ENCODE assay signal across 17 cellular contexts in genomic region chr13:105090244-105090643, GRCh38.
A peak's percentile ranks its signal among the peaks of the same experiment; 100 is the strongest.
DNase-seq lines count a peak whose midpoint lies in the region; ATAC-seq, FAIRE-seq and TF ChIP-seq lines count a peak whose summit lies in the region.
"Had no signal": no experiment of that assay in that cellular context is flagged by ENCODE, and none has a peak within 500 bp of the region (broad histone marks: within the 10 kb centered on the region; RNA-seq: fewer than 3 reads in every experiment).

No MANE protein-coding gene starts in this region.

- no peaks in the 10 kb centered on the region for H4K20me1 ChIP-seq in HepG2 (ENCODE audit: insufficient read depth, low read length)

- no peak for DNase-seq in right lobe of liver
- DNase-seq in HepG2 (ENCODE audit: low spot score): no peak
- peak; percentile 56 for DNase-seq in brain microvascular endothelial cell
- peak; percentile 38 for DNase-seq in iris pigment epithelial cell (ENCODE audit: low read depth)
- no peak for DNase-seq in uterus
- no peak for DNase-seq in COLO829 (ENCODE audit: low spot score)
- DNase-seq: Caco-2, NCI-H1105 treated with DMSO at 0.1 percent for 48 hours, NCI-H187, NCI-H2107, NCI-H510A treated with DMSO at 0.1 percent for 48 hours, NCI-H774, SHP77 had no signal

- H3K79me2 ChIP-seq in HepG2 (ENCODE audit: insufficient read depth, low read length): no peaks in the 10 kb centered on the region

- TF ChIP-seq EP300 in HepG2 (IDR thresholded peaks at IDR 0.05; ENCODE audit: low read depth in 2 of 2, low read length in 2 of 2) (no peak), HepG2 (CRISPR knock-in tag; IDR thresholded peaks at IDR 0.05; ENCODE audit: borderline replicate concordance) (no peak)

- H3K36me3 ChIP-seq in right lobe of liver (no peaks in the 10 kb centered on the region), HepG2 (replicated peaks in 1 of 2; ENCODE audit: control insufficient read depth in 1 of 2, insufficient read depth in 2 of 2, low read length in 2 of 2) (no peaks in the 10 kb centered on the region), brain microvascular endothelial cell (replicated peaks) (no peaks in the 10 kb centered on the region), uterus (no peaks in the 10 kb centered on the region)

- TF ChIP-seq RAD21 in HepG2 (CRISPR knock-in tag; IDR thresholded peaks at IDR 0.05): no peak

- BruUV-seq in HepG2 (replicated peaks; lab: Mats Ljungman, UMichigan): no TSS peak

- ATAC-seq in right lobe of liver: peak; percentile 45 to 95 (median 68)
- no peak for ATAC-seq in HepG2
- no peak for ATAC-seq in GM18861 (IDR thresholded peaks at IDR 0.05; ENCODE audit: unreplicated experiment)
- no peak for ATAC-seq in activated CD4-positive, CD25-positive, alpha-beta regulatory T cell treated with anti-CD3 and anti-CD28 coated beads, Interleukin-2, amount 50 U/mL, for 24 hours
- ATAC-seq: GM12878 had no signal

- no peak overlapping the region for H3K9ac ChIP-seq in HepG2 (ENCODE audit: insufficient read depth, low read depth, low read length)

- no peak overlapping the region for H3K4me2 ChIP-seq in HepG2 (ENCODE audit: low read depth, low read length)

- CTCF ChIA-PET in HepG2 (lab: Yijun Ruan, JAX; ENCODE audit: low intra/inter-chr PET ratio, low total read pairs): no interaction called here

- no peak overlapping the region for H2AFZ ChIP-seq in HepG2 (ENCODE audit: low read length)

- TF ChIP-seq CTCF in right lobe of liver (IDR thresholded peaks at IDR 0.05): no peak
- TF ChIP-seq CTCF in HepG2 (CRISPR knock-in tag; IDR thresholded peaks at IDR 0.05): no peak
- TF ChIP-seq CTCF in brain microvascular endothelial cell (IDR thresholded peaks at IDR 0.05; ENCODE audit: low read depth, low read length, missing control alignments): no peak
- no peak for TF ChIP-seq CTCF in uterus (IDR thresholded peaks at IDR 0.05)

- no peaks in the 10 kb centered on the region for H3K9me3 ChIP-seq in right lobe of liver
- peaks cover 19% of the 10 kb centered on the region for H3K9me3 ChIP-seq in HepG2 (ENCODE audit: low read length)
- H3K9me3 ChIP-seq in uterus: no peaks in the 10 kb centered on the region
- H3K9me3 ChIP-seq: Caco-2 had no signal

- H3K4me1 ChIP-seq in right lobe of liver: peaks cover 0 to 6% (median 0%) of the 10 kb centered on the region in 4 donors
- H3K4me1 ChIP-seq in HepG2 (ENCODE audit: insufficient read depth, low read length): no peaks in the 10 kb centered on the region
- H3K4me1 ChIP-seq in uterus: no peaks in the 10 kb centered on the region
- H3K4me1 ChIP-seq: Caco-2 had no signal

- H3K4me3 ChIP-seq in right lobe of liver (no peak overlapping the region), HepG2 (replicated peaks in 1 of 3; ENCODE audit: insufficient read depth in 1 of 3, low read depth in 2 of 3, low read length in 3 of 3) (no peak overlapping the region), brain microvascular endothelial cell (ENCODE audit: low read depth, low read length) (no peak overlapping the region), uterus (no peak overlapping the region)
- H3K4me3 ChIP-seq: GM12878, SK-N-MC had no signal

- H3K27ac ChIP-seq in right lobe of liver (no peak overlapping the region), HepG2 (ENCODE audit: extremely low read length, insufficient read depth, low read length) (no peak overlapping the region), brain microvascular endothelial cell (no peak overlapping the region), uterus (no peak overlapping the region)
- H3K27ac ChIP-seq: SK-N-MC had no signal

- no peak for FAIRE-seq in HepG2 (lab: Jason Lieb, UNC)
- FAIRE-seq: GM12878 had no signal

- in situ Hi-C loops in HepG2 (cut with HindIII; ENCODE audit: extremely low pct_ligation_motif_present, low pct_unique_long_range_greater_than_20kb): no loop called here
- in situ Hi-C loops in brain microvascular endothelial cell (cut with HindIII; ENCODE audit: low pct_ligation_motif_present, low sequenced_read_pairs): no loop called here

- intact Hi-C loops in right lobe of liver (cut with DNase I): no loop called here
- intact Hi-C loops in HepG2 (cut with micrococcal nuclease; ENCODE audit: unreplicated experiment): no loop called here
- intact Hi-C loops in uterus (cut with DNase I; ENCODE audit: low total_unique reads): no loop called here

- POLR2A ChIA-PET in HepG2 (lab: Yijun Ruan, JAX): no interaction called here

- no peak for TF ChIP-seq POLR2A in right lobe of liver (IDR thresholded peaks at IDR 0.05)
- TF ChIP-seq POLR2A in HepG2 (IDR thresholded peaks at IDR 0.05; ENCODE audit: insufficient read depth in 1 of 2, low read depth in 2 of 2, low read length in 2 of 2): no peak
- no peak for TF ChIP-seq POLR2A in uterus (IDR thresholded peaks at IDR 0.05)

- H3K27me3 ChIP-seq in right lobe of liver (no peaks in the 10 kb centered on the region), HepG2 (ENCODE audit: control insufficient read depth in 1 of 2, insufficient read depth in 2 of 2, low read length in 2 of 2) (no peaks in the 10 kb centered on the region), brain microvascular endothelial cell (replicated peaks) (no peaks in the 10 kb centered on the region), uterus (no peaks in the 10 kb centered on the region)

TF ChIP-seq in HepG2, 621 proteins besides CTCF, POLR2A, EP300 and RAD21:
- no peak for TF ChIP-seq SMAD3 (CRISPR knock-in tag; IDR thresholded peaks at IDR 0.05)
- TF ChIP-seq, protein P1, sequence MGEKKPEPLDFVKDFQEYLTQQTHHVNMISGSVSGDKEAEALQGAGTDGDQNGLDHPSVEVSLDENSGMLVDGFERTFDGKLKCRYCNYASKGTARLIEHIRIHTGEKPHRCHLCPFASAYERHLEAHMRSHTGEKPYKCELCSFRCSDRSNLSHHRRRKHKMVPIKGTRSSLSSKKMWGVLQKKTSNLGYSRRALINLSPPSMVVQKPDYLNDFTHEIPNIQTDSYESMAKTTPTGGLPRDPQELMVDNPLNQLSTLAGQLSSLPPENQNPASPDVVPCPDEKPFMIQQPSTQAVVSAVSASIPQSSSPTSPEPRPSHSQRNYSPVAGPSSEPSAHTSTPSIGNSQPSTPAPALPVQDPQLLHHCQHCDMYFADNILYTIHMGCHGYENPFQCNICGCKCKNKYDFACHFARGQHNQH (CRISPR knock-in tag; IDR thresholded peaks at IDR 0.05): no peak
- TF ChIP-seq ELF1 (CRISPR knock-in tag; IDR thresholded peaks at IDR 0.05): no peak
- TF ChIP-seq TAF1 (CRISPR knock-in tag; IDR thresholded peaks at IDR 0.05): no peak

Comparison
In these comparisons a context has a peak if more than half of its experiments do, and no peak if none do; other contexts are left out.
1. ATAC-seq: peak in right lobe of liver (4 of 4); none in HepG2 (single experiment), GM18861 (single experiment) and activated CD4-positive, CD25-positive, alpha-beta regulatory T cell treated with anti-CD3 and anti-CD28 coated beads, Interleukin-2, amount 50 U/mL, for 24 hours (0 of 2).
2. DNase-seq: peak in brain microvascular endothelial cell (single experiment) and iris pigment epithelial cell (single experiment); none in right lobe of liver (0 of 3), HepG2 (single experiment), uterus (0 of 2) and COLO829 (single experiment).